Comparison of ENCODE assay signal across 9 cellular contexts in genomic region chr14:64970776-64971451, GRCh38. TPM values are rescaled to one million over a fixed set of nuclear protein-coding genes. Genes with fewer than 3 reads are reported as not detected.
A peak's percentile ranks its signal among the peaks of the same experiment; 100 is the strongest.
DNase-seq lines count a peak whose midpoint lies in the region; ATAC-seq and TF ChIP-seq lines count a peak whose summit lies in the region.
"Had no signal": no experiment of that assay in that cellular context is flagged by ENCODE, and none has a peak within 500 bp of the region (broad histone marks: within the 10 kb centered on the region; RNA-seq: fewer than 3 reads in every experiment).

No MANE protein-coding gene starts in this region.

- TF ChIP-seq POLR2A in GM18505 (IDR thresholded peaks at IDR 0.05; ENCODE audit: borderline replicate concordance, extremely low read depth, insufficient read depth, insufficient read length) = no peak

- H3K27ac Mint-ChIP-seq in CD14-positive monocyte (no peak overlapping the region), nephron (peak overlapping the region in 2 of 3 experiments; percentile 37 to 73)

- H3K9me3 Mint-ChIP-seq in CD14-positive monocyte = peaks cover 0 to 7% (median 7%) of the 10 kb centered on the region in 7 donors
- no peaks in the 10 kb centered on the region for H3K9me3 Mint-ChIP-seq in nephron

- no peak for TF ChIP-seq CTCF in CD14-positive monocyte (IDR thresholded peaks at IDR 0.05)
- TF ChIP-seq CTCF in dorsolateral prefrontal cortex (IDR thresholded peaks at IDR 0.05 in 54 of 56, conservative IDR thresholded peaks at IDR 0.05 in 2 of 56; ENCODE audit: low read depth in 1 of 56, partially characterized antibody in 56 of 56) = no peak
- TF ChIP-seq CTCF in nephron (IDR thresholded peaks at IDR 0.05; ENCODE audit: unreplicated experiment in 3 of 3) = no peak

- H3K27me3 Mint-ChIP-seq in CD14-positive monocyte (ENCODE audit: low read depth in 3 of 3) (peaks cover 32 to 55% (median 42%) of the 10 kb centered on the region in 3 donors), nephron (ENCODE audit: low read depth) (peaks cover 15% of the 10 kb centered on the region)

- peaks cover 12% of the 10 kb centered on the region for H3K4me1 Mint-ChIP-seq in CD14-positive monocyte
- H3K4me1 Mint-ChIP-seq in nephron = peaks cover 35% of the 10 kb centered on the region

- peak overlapping the region; percentile 62 for H3K4me3 ChIP-seq in Jurkat, Clone E6-1 (ENCODE audit: low read length)
- peak overlapping the region; percentile 45 to 85 (median 72) for H3K4me3 ChIP-seq in dorsolateral prefrontal cortex

- H3K27ac ChIP-seq in dorsolateral prefrontal cortex = peak overlapping the region in 55 of 59 donors; percentile 1 to 95 (median 81)

- intact Hi-C loops in CD14-positive monocyte (cut with micrococcal nuclease) (no loop called here), dorsolateral prefrontal cortex (cut with DNase I) (no loop called here)

- DNase-seq in CD14-positive monocyte (ENCODE audit: low spot score) = no peak
- DNase-seq in Jurkat, Clone E6-1 (ENCODE audit: low read depth, low spot score) = no peak
- peak in 1 of 10 donors; percentile 39 for DNase-seq in dorsolateral prefrontal cortex
- DNase-seq in iPS-NIHi7 (ENCODE audit: extremely low spot score) = no peak
- no peak for DNase-seq in amniotic stem cell (lab: John Stamatoyannopoulos, UW)

- H3K36me3 Mint-ChIP-seq in CD14-positive monocyte (peaks cover 0 to 2% of the 10 kb centered on the region in 2 donors), nephron (ENCODE audit: low read depth) (no peaks in the 10 kb centered on the region)

- peak overlapping the region; percentile 68 to 85 for H3K4me3 Mint-ChIP-seq in CD14-positive monocyte
- H3K4me3 Mint-ChIP-seq in nephron = peak overlapping the region; percentile 81 to 88 (median 87)

- no peaks in the 10 kb centered on the region for H3K27me3 ChIP-seq in dorsolateral prefrontal cortex

- ATAC-seq in GM18909 (IDR thresholded peaks at IDR 0.05; ENCODE audit: poor library complexity, unreplicated experiment) (no peak), GM18505 (IDR thresholded peaks at IDR 0.05; ENCODE audit: unreplicated experiment) (no peak)

RNA-seq across cellular contexts. Expression of gene RAB15, which starts 1.2 kb away (rescaled TPM):
- polyA plus RNA-seq in CD14-positive monocyte = under 1 TPM; 0.09 to 0.14 TPM
- 70.5 TPM for polyA plus RNA-seq in Jurkat, Clone E6-1 (2012; ENCODE audit: insufficient read depth, insufficient read length)
- total RNA-seq in dorsolateral prefrontal cortex = 100 to 1,000 TPM in 21 of 120 experiments, 10 to 100 TPM in 99; 23.7 to 133 (median 83.8) TPM

RNA-seq across cellular contexts. Expression of gene FNTB, which starts 15.8 kb away (rescaled TPM):
- polyA plus RNA-seq in CD14-positive monocyte = 10 to 100 TPM; 12.3 to 14.2 TPM
- polyA plus RNA-seq in Jurkat, Clone E6-1 (2012; ENCODE audit: insufficient read depth, insufficient read length) = 23.7 TPM
- 10 to 100 TPM; 19.3 to 93.3 (median 34.4) TPM for total RNA-seq in dorsolateral prefrontal cortex

RNA-seq across cellular contexts. Expression of gene GPX2, which starts 28.4 kb away (rescaled TPM):
- not detected for polyA plus RNA-seq in CD14-positive monocyte
- not detected for polyA plus RNA-seq in Jurkat, Clone E6-1 (2012; ENCODE audit: insufficient read depth, insufficient read length)
- 1 to 10 TPM in 2 of 120 experiments, under 1 TPM in 6, not detected in 112; 0.39 to 1.2 (median 0.72) TPM for total RNA-seq in dorsolateral prefrontal cortex
- total RNA-seq: T-helper 1 cell treated with Interleukin-12 subunit alpha and Interleukin-12 subunit beta and Interleukin-4 antibody, amounts not matched to agents 30 ng/mL and 1 ng/mL, for 36 hours had no signal

RNA-seq across cellular contexts. Expression of gene CHURC1, which starts 56.7 kb away (rescaled TPM):
- polyA plus RNA-seq in CD14-positive monocyte = 10 to 100 TPM; 81.2 to 98.3 TPM
- polyA plus RNA-seq in Jurkat, Clone E6-1 (2012; ENCODE audit: insufficient read depth, insufficient read length) = 128 TPM
- total RNA-seq in dorsolateral prefrontal cortex = 10 to 100 TPM; 39.7 to 80.2 (median 55.2) TPM

Comparison
In these comparisons a context has a peak if more than half of its experiments do, and no peak if none do; other contexts are left out.
1. H3K27ac Mint-ChIP-seq: peak in nephron (2 of 3); none in CD14-positive monocyte (0 of 7).